21 cellular contexts compared by ENCODE assay signal in the genomic region with DNA sequence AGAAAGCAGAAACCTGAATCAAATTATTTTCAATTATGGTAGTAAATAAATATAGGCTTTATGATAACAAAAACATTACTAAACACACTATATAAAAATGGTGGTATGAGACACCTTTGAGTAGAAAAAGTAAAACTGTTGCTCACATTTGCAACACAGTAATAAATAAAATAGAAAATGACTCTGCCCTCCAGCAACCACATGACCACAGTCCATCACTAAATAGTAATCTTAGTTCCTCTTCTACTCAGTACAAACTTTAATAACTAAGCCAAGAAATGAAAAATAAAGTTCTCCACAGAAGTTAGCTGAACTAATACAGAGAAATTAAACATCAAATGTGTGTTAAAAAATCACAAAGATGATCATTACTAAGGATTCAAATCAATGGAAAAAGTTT.
"Had no signal": no experiment of that assay in that cellular context is flagged by ENCODE, and none has a peak within 500 bp of the region (broad histone marks: within the 10 kb centered on the region; RNA-seq: fewer than 3 reads in every experiment).

No MANE protein-coding gene starts in this region.

- H3K27ac Mint-ChIP-seq: effector memory CD8-positive, alpha-beta T cell; naive thymus-derived CD4-positive, alpha-beta T cell; nephron progenitor cell; stimulated activated effector memory CD8-positive, alpha-beta T cell treated with anti-CD3 and anti-CD28 coated beads, Interleukin-12 subunit alpha, Interleukin-12 subunit beta, amount 100 ng/mL, for 72 hours; stimulated activated naive CD8-positive, alpha-beta T cell treated with anti-CD3 and anti-CD28 coated beads, Interleukin-15, Interleukin-2, amounts not matched to agents 100 ng/mL and 50 ng/mL, for 24 hours had no signal

- H3K9me3 ChIP-seq: esophagus muscularis mucosa, gastrocnemius medialis, heart right ventricle, psoas muscle, right lobe of liver, tibial artery, upper lobe of left lung, uterus had no signal

- ATAC-seq: effector memory CD8-positive, alpha-beta T cell; gastrocnemius medialis; heart right ventricle; naive thymus-derived CD4-positive, alpha-beta T cell; psoas muscle; right lobe of liver; stimulated activated effector memory CD8-positive, alpha-beta T cell treated with anti-CD3 and anti-CD28 coated beads, Interleukin-12 subunit alpha, Interleukin-12 subunit beta, amount 100 ng/mL, for 72 hours had no signal

- H3K4me3 Mint-ChIP-seq: effector memory CD8-positive, alpha-beta T cell; naive thymus-derived CD4-positive, alpha-beta T cell; nephron progenitor cell; stimulated activated effector memory CD8-positive, alpha-beta T cell treated with anti-CD3 and anti-CD28 coated beads, Interleukin-12 subunit alpha, Interleukin-12 subunit beta, amount 100 ng/mL, for 72 hours; stimulated activated naive CD8-positive, alpha-beta T cell treated with anti-CD3 and anti-CD28 coated beads, Interleukin-15, Interleukin-2, amounts not matched to agents 100 ng/mL and 50 ng/mL, for 24 hours had no signal

- H3K27me3 ChIP-seq: esophagus muscularis mucosa, gastrocnemius medialis, heart right ventricle, right lobe of liver, tibial artery, upper lobe of left lung, uterus had no signal

- H3K27me3 Mint-ChIP-seq: effector memory CD8-positive, alpha-beta T cell; naive thymus-derived CD4-positive, alpha-beta T cell; stimulated activated naive CD8-positive, alpha-beta T cell treated with anti-CD3 and anti-CD28 coated beads, Interleukin-15, Interleukin-2, amounts not matched to agents 100 ng/mL and 50 ng/mL, for 24 hours had no signal

- H3K4me3 ChIP-seq: esophagus muscularis mucosa, gastrocnemius medialis, heart right ventricle, psoas muscle, right lobe of liver, tibial artery, upper lobe of left lung, uterus had no signal

- H3K9me3 Mint-ChIP-seq: nephron progenitor cell; stimulated activated naive CD8-positive, alpha-beta T cell treated with anti-CD3 and anti-CD28 coated beads, Interleukin-15, Interleukin-2, amounts not matched to agents 100 ng/mL and 50 ng/mL, for 24 hours had no signal

- H2AFZ ChIP-seq: parathyroid adenoma had no signal

- H3K79me2 ChIP-seq: parathyroid adenoma had no signal

- H3K4me1 ChIP-seq: esophagus muscularis mucosa, gastrocnemius medialis, parathyroid adenoma, psoas muscle, right lobe of liver, tibial artery, upper lobe of left lung, uterus had no signal

- H3K36me3 Mint-ChIP-seq: stimulated activated effector memory CD8-positive, alpha-beta T cell treated with anti-CD3 and anti-CD28 coated beads, Interleukin-12 subunit alpha, Interleukin-12 subunit beta, amount 100 ng/mL, for 72 hours had no signal

- H3K4me1 Mint-ChIP-seq: naive thymus-derived CD4-positive, alpha-beta T cell; nephron progenitor cell; stimulated activated effector memory CD8-positive, alpha-beta T cell treated with anti-CD3 and anti-CD28 coated beads, Interleukin-12 subunit alpha, Interleukin-12 subunit beta, amount 100 ng/mL, for 72 hours had no signal

- H3K9ac ChIP-seq: parathyroid adenoma had no signal

- H3K36me3 ChIP-seq: upper lobe of left lung, uterus had no signal

- DNase-seq: effector memory CD8-positive, alpha-beta T cell; gastrocnemius medialis; heart right ventricle; hypothalamus; kidney glomerular epithelial cell; mesendoderm; naive thymus-derived CD4-positive, alpha-beta T cell; nephron progenitor cell; psoas muscle; retina; right lobe of liver; stimulated activated CD4-positive, alpha-beta T cell treated with anti-CD3 and anti-CD28 coated beads, Interleukin-4, amount 100 ng/mL, for 1 hour; stimulated activated CD8-positive, alpha-beta memory T cell treated with anti-CD3 and anti-CD28 coated beads, Interleukin-4, amount 100 ng/mL, for 48 hours; tibial artery; upper lobe of left lung; uterus had no signal

- H3K27ac ChIP-seq: epithelial cell of prostate, esophagus muscularis mucosa, gastrocnemius medialis, heart right ventricle, parathyroid adenoma, psoas muscle, right lobe of liver, tibial artery, upper lobe of left lung, uterus had no signal
